ENCODE assay signal across 1 cellular context in genomic region chr19:19170053-19170945, GRCh38.
TF ChIP-seq lines count a peak whose summit lies in the region.

Gene MEF2B (minus strand): TSS chr19:19170263. CDS start chr19:19150735, 19,528 bp downstream.

TF ChIP-seq in HepG2, 621 proteins besides CTCF, POLR2A, EP300 and RAD21 (continued from another document and continues in another):
- TF ChIP-seq, protein P1, sequence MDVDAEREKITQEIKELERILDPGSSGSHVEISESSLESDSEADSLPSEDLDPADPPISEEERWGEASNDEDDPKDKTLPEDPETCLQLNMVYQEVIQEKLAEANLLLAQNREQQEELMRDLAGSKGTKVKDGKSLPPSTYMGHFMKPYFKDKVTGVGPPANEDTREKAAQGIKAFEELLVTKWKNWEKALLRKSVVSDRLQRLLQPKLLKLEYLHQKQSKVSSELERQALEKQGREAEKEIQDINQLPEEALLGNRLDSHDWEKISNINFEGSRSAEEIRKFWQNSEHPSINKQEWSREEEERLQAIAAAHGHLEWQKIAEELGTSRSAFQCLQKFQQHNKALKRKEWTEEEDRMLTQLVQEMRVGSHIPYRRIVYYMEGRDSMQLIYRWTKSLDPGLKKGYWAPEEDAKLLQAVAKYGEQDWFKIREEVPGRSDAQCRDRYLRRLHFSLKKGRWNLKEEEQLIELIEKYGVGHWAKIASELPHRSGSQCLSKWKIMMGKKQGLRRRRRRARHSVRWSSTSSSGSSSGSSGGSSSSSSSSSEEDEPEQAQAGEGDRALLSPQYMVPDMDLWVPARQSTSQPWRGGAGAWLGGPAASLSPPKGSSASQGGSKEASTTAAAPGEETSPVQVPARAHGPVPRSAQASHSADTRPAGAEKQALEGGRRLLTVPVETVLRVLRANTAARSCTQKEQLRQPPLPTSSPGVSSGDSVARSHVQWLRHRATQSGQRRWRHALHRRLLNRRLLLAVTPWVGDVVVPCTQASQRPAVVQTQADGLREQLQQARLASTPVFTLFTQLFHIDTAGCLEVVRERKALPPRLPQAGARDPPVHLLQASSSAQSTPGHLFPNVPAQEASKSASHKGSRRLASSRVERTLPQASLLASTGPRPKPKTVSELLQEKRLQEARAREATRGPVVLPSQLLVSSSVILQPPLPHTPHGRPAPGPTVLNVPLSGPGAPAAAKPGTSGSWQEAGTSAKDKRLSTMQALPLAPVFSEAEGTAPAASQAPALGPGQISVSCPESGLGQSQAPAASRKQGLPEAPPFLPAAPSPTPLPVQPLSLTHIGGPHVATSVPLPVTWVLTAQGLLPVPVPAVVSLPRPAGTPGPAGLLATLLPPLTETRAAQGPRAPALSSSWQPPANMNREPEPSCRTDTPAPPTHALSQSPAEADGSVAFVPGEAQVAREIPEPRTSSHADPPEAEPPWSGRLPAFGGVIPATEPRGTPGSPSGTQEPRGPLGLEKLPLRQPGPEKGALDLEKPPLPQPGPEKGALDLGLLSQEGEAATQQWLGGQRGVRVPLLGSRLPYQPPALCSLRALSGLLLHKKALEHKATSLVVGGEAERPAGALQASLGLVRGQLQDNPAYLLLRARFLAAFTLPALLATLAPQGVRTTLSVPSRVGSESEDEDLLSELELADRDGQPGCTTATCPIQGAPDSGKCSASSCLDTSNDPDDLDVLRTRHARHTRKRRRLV (CRISPR knock-in tag; IDR thresholded peaks at IDR 0.05) = 0 out of 2 replicates have a peak, but pooled peaks have one; percentile 21
- TF ChIP-seq, protein P2, sequence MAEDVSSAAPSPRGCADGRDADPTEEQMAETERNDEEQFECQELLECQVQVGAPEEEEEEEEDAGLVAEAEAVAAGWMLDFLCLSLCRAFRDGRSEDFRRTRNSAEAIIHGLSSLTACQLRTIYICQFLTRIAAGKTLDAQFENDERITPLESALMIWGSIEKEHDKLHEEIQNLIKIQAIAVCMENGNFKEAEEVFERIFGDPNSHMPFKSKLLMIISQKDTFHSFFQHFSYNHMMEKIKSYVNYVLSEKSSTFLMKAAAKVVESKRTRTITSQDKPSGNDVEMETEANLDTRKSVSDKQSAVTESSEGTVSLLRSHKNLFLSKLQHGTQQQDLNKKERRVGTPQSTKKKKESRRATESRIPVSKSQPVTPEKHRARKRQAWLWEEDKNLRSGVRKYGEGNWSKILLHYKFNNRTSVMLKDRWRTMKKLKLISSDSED (CRISPR knock-in tag; IDR thresholded peaks at IDR 0.05) = no peak
- TF ChIP-seq NCOA1 (CRISPR knock-in tag; IDR thresholded peaks at IDR 0.05) (no peak), ZNF609 (CRISPR knock-in tag; IDR thresholded peaks at IDR 0.05; ENCODE audit: borderline replicate concordance) (no peak), DRAP1 (CRISPR knock-in tag; IDR thresholded peaks at IDR 0.05) (peak; percentile 69), CHD2 (IDR thresholded peaks at IDR 0.05; ENCODE audit: low read depth, low read length) (no peak), MAZ (IDR thresholded peaks at IDR 0.05; ENCODE audit: borderline replicate concordance, low read depth, low read length) (0 out of 2 replicates have a peak, but pooled peaks have one; percentile 43), MAZ (CRISPR knock-in tag; IDR thresholded peaks at IDR 0.05; ENCODE audit: low read depth) (peak; percentile 52; the same call in 1 of the 2 replicates), ZFX (CRISPR knock-in tag; IDR thresholded peaks at IDR 0.05; ENCODE audit: low read depth) (peak; percentile 67), PPARG (CRISPR knock-in tag; conservative IDR thresholded peaks at IDR 0.05) (no peak), ZNF225 (CRISPR knock-in tag; IDR thresholded peaks at IDR 0.05) (peak; percentile 38; the same call in 1 of the 2 replicates), POLR2G (IDR thresholded peaks at IDR 0.05; ENCODE audit: low read depth, low read length) (peak; percentile 67), ZNF275 (CRISPR knock-in tag; IDR thresholded peaks at IDR 0.05; ENCODE audit: borderline replicate concordance) (no peak), ZNF782 (CRISPR knock-in tag; IDR thresholded peaks at IDR 0.05; ENCODE audit: borderline replicate concordance) (peak; percentile 73; the same call in 1 of the 2 replicates), PAXIP1 (CRISPR knock-in tag; conservative IDR thresholded peaks at IDR 0.05) (0 out of 2 replicates have a peak, but pooled peaks have one; percentile 19), NR2F1 (CRISPR knock-in tag; IDR thresholded peaks at IDR 0.05) (peak in 1 of 2 experiments; percentile 68; a peak in 2 of 4 replicates), ZNF362 (CRISPR knock-in tag; IDR thresholded peaks at IDR 0.05; ENCODE audit: borderline replicate concordance) (no peak), TCF7 (IDR thresholded peaks at IDR 0.05; ENCODE audit: low read depth) (no peak), ZNF383 (CRISPR knock-in tag; IDR thresholded peaks at IDR 0.05; ENCODE audit: borderline replicate concordance) (no peak), ERF (CRISPR knock-in tag; IDR thresholded peaks at IDR 0.05) (0 out of 2 replicates have a peak, but pooled peaks have one; percentile 27), ZNF484 (CRISPR knock-in tag; IDR thresholded peaks at IDR 0.05; ENCODE audit: borderline replicate concordance, low read depth) (no peak)
- TF ChIP-seq, protein P3, sequence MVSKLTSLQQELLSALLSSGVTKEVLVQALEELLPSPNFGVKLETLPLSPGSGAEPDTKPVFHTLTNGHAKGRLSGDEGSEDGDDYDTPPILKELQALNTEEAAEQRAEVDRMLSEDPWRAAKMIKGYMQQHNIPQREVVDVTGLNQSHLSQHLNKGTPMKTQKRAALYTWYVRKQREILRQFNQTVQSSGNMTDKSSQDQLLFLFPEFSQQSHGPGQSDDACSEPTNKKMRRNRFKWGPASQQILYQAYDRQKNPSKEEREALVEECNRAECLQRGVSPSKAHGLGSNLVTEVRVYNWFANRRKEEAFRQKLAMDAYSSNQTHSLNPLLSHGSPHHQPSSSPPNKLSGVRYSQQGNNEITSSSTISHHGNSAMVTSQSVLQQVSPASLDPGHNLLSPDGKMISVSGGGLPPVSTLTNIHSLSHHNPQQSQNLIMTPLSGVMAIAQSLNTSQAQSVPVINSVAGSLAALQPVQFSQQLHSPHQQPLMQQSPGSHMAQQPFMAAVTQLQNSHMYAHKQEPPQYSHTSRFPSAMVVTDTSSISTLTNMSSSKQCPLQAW (CRISPR knock-in tag; IDR thresholded peaks at IDR 0.05) = 0 out of 2 replicates have a peak, but pooled peaks have one; percentile 1
- TF ChIP-seq, protein P4, sequence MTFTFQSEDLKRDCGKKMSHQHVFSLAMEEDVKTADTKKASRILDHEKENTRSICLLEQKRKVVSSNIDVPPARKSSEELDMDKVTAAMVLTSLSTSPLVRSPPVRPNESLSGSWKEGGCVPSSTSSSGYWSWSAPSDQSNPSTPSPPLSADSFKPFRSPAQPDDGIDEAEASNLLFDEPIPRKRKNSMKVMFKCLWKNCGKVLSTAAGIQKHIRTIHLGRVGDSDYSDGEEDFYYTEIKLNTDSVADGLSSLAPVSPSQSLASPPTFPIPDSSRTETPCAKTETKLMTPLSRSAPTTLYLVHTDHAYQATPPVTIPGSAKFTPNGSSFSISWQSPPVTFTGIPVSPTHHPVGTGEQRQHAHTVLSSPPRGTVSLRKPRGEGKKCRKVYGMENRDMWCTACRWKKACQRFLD (CRISPR knock-in tag; IDR thresholded peaks at IDR 0.05; ENCODE audit: borderline replicate concordance) = 0 out of 2 replicates have a peak, but pooled peaks have one; percentile 45
- TF ChIP-seq, protein P5, sequence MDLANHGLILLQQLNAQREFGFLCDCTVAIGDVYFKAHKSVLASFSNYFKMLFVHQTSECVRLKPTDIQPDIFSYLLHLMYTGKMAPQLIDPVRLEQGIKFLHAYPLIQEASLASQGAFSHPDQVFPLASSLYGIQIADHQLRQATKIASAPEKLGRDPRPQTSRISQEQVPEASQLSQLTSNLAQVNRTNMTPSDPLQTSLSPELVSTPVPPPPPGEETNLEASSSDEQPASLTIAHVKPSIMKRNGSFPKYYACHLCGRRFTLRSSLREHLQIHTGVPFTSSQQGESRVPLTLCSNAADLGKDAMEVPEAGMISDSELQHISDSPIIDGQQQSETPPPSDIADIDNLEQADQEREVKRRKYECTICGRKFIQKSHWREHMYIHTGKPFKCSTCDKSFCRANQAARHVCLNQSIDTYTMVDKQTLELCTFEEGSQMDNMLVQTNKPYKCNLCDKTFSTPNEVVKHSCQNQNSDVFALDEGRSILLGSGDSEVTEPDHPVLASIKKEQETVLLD (CRISPR knock-in tag; IDR thresholded peaks at IDR 0.05; ENCODE audit: low read depth) = no peak
- TF ChIP-seq, protein P6, sequence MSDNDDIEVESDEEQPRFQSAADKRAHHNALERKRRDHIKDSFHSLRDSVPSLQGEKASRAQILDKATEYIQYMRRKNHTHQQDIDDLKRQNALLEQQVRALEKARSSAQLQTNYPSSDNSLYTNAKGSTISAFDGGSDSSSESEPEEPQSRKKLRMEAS (IDR thresholded peaks at IDR 0.05) = peak; percentile 57; the same call in 1 of the 2 replicates
- TF ChIP-seq, protein P7, sequence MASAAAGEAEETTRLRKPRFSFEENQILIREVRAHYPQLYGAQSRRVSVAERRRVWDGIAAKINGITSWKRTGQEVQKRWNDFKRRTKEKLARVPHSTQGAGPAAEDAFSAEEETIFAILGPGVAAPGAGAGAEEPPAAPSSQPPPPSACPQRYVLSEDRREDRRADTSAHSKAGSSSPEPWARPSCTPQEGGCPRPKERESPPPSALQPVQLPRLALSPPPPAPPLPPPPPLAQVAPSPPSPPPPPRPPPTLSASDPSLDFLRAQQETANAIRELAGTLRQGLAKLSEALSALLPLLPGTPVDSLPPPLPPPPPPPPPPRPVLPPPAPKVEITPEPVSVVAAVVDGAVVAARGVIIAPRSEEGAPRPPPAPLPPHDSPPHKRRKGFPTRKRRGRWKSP (CRISPR knock-in tag; IDR thresholded peaks at IDR 0.05) = 0 out of 2 replicates have a peak, but pooled peaks have one; percentile 21
